In genomic region chr5:55584398-55585265, GRCh38 we compare ENCODE assay signal across 14 cellular contexts.
"Had no signal": no experiment of that assay in that cellular context is flagged by ENCODE, and none has a peak within 500 bp of the region (broad histone marks: within the 10 kb centered on the region; RNA-seq: fewer than 3 reads in every experiment).

No MANE protein-coding gene starts in this region.

- H3K4me3 Mint-ChIP-seq: activated CD4-positive, alpha-beta T cell treated with anti-CD3 and anti-CD28 coated beads, Interleukin-2, amount 10 ng/mL, durations not matched to agents 7 days and 5 days; stimulated activated naive B cell treated with anti-CD40 and anti-IgM and Interleukin-4, amounts not matched to agents 10 μg/mL and 1 μg/mL and 100 μg/mL, for 72 hours had no signal

- H3K9ac ChIP-seq: parathyroid adenoma had no signal

- H3K9me3 ChIP-seq: SJSA1, tibial artery had no signal

- H3K27ac Mint-ChIP-seq: activated CD4-positive, alpha-beta T cell treated with anti-CD3 and anti-CD28 coated beads, Interleukin-2, amount 10 ng/mL, durations not matched to agents 7 days and 5 days had no signal

- H3K4me3 ChIP-seq: lung, SJSA1, skin epidermis, tibial artery had no signal

- H3K9me3 Mint-ChIP-seq: activated CD4-positive, alpha-beta T cell treated with anti-CD3 and anti-CD28 coated beads, Interleukin-2, amount 10 ng/mL, durations not matched to agents 7 days and 5 days; stimulated activated naive B cell treated with anti-CD40 and anti-IgM and Interleukin-4, amounts not matched to agents 10 μg/mL and 1 μg/mL and 100 μg/mL, for 72 hours had no signal

- DNase-seq: activated CD4-positive, alpha-beta T cell treated with anti-CD3 and anti-CD28 coated beads, Interleukin-2, amount 10 ng/mL, durations not matched to agents 7 days and 5 days; activated CD4-positive, CD25-positive, alpha-beta regulatory T cell; activated naive CD4-positive, alpha-beta T cell; midbrain; stimulated activated CD4-positive, alpha-beta T cell treated with anti-CD3 and anti-CD28 coated beads, Interleukin-15, amount 100 ng/mL, for 24 hours; stimulated activated CD4-positive, alpha-beta T cell treated with anti-CD3 and anti-CD28 coated beads, Interleukin-4, amount 100 ng/mL, for 1 hour; stimulated activated naive B cell treated with anti-CD40 and anti-IgM and Interleukin-4, amounts not matched to agents 10 μg/mL and 1 μg/mL and 100 μg/mL, for 72 hours; T-helper 2 cell; tibial artery had no signal

- ATAC-seq: esophagus mucosa; stimulated activated naive B cell treated with anti-CD40 and anti-IgM and Interleukin-4, amounts not matched to agents 10 μg/mL and 1 μg/mL and 100 μg/mL, for 72 hours had no signal

- H3K27ac ChIP-seq: parathyroid adenoma, SJSA1, skin epidermis, tibial artery had no signal

- H3K27me3 Mint-ChIP-seq: activated CD4-positive, alpha-beta T cell treated with anti-CD3 and anti-CD28 coated beads, Interleukin-2, amount 10 ng/mL, durations not matched to agents 7 days and 5 days; stimulated activated naive B cell treated with anti-CD40 and anti-IgM and Interleukin-4, amounts not matched to agents 10 μg/mL and 1 μg/mL and 100 μg/mL, for 72 hours had no signal

- H3K36me3 ChIP-seq: SJSA1, tibial artery had no signal

- H3K27me3 ChIP-seq: SJSA1, tibial artery had no signal

- H3K4me1 ChIP-seq: parathyroid adenoma, SJSA1 had no signal

- H3K36me3 Mint-ChIP-seq: stimulated activated naive B cell treated with anti-CD40 and anti-IgM and Interleukin-4, amounts not matched to agents 10 μg/mL and 1 μg/mL and 100 μg/mL, for 72 hours had no signal
